8 cellular contexts compared by ENCODE assay signal in the genomic region with DNA sequence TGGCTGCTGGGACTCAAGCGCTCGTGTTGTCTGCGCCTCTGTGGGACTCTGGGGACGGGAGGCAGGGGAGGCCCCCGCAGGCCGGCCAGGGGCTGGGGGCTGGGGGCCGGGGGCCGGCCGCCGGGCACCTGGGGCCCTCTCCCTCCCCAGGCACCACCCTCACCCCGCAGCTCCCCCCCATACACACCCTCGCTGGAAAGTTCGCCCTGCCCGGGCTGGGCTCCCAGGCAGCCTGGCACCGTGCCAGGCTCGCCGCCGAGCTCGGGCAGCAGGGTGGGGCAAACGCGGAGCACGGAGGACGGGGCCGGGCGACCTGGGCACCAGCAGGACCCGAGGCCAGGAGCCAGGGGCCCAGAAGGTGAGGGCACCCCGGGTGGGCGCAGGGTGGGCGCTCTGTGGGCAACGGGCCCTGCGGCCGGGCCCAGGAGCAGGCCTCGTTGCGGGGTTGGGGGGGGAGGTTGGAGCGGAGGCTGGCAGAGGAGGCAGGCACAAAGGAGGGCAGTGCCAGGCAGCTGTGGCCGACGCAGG.
DNase-seq lines count a peak whose midpoint lies in the region; ATAC-seq, FAIRE-seq and TF ChIP-seq lines count a peak whose summit lies in the region.

No MANE protein-coding gene starts in this region.

- no peaks in the 10 kb centered on the region for H3K9me3 Mint-ChIP-seq in activated T-helper 2 cell treated with anti-CD3 and anti-CD28 coated beads, Interferon-gamma antibody, Interleukin-2, Interleukin-4, amounts not matched to agents 10 μg/mL and 5 μg/mL and 100 μg/mL, durations not matched to agents 14 hours and 24 hours and 36 hours

- H3K36me3 Mint-ChIP-seq in activated T-helper 2 cell treated with anti-CD3 and anti-CD28 coated beads, Interferon-gamma antibody, Interleukin-2, Interleukin-4, amounts not matched to agents 10 μg/mL and 5 μg/mL and 100 μg/mL, durations not matched to agents 14 hours and 24 hours and 36 hours (ENCODE audit: low read depth), result peaks cover 2% of the 10 kb centered on the region

- H3K4me3 ChIP-seq in fibroblast of pulmonary artery (replicated peaks; ENCODE audit: low read depth, low read length), result peak overlapping the region; percentile 60

- H3K27ac Mint-ChIP-seq in activated T-helper 2 cell treated with anti-CD3 and anti-CD28 coated beads, Interferon-gamma antibody, Interleukin-2, Interleukin-4, amounts not matched to agents 10 μg/mL and 5 μg/mL and 100 μg/mL, durations not matched to agents 14 hours and 24 hours and 36 hours, result peak overlapping the region; percentile 94

- peaks cover 33% of the 10 kb centered on the region for H3K4me1 Mint-ChIP-seq in activated T-helper 2 cell treated with anti-CD3 and anti-CD28 coated beads, Interferon-gamma antibody, Interleukin-2, Interleukin-4, amounts not matched to agents 10 μg/mL and 5 μg/mL and 100 μg/mL, durations not matched to agents 14 hours and 24 hours and 36 hours (ENCODE audit: low read depth)

- TF ChIP-seq CTCF in fibroblast of pulmonary artery (IDR thresholded peaks at IDR 0.05; ENCODE audit: low read length, missing control alignments), result no peak

- H3K27me3 Mint-ChIP-seq in activated T-helper 2 cell treated with anti-CD3 and anti-CD28 coated beads, Interferon-gamma antibody, Interleukin-2, Interleukin-4, amounts not matched to agents 10 μg/mL and 5 μg/mL and 100 μg/mL, durations not matched to agents 14 hours and 24 hours and 36 hours (ENCODE audit: low read depth), result no peaks in the 10 kb centered on the region

- FAIRE-seq in GM12892 (lab: Jason Lieb, UNC), result peak; percentile 72

- no peak for ATAC-seq in GM19467 (IDR thresholded peaks at IDR 0.05; ENCODE audit: unreplicated experiment)

- H3K4me3 Mint-ChIP-seq in activated T-helper 2 cell treated with anti-CD3 and anti-CD28 coated beads, Interferon-gamma antibody, Interleukin-2, Interleukin-4, amounts not matched to agents 10 μg/mL and 5 μg/mL and 100 μg/mL, durations not matched to agents 14 hours and 24 hours and 36 hours (ENCODE audit: low read depth), result peak overlapping the region; percentile 90

- TF ChIP-seq POLR2A in GM12892 (IDR thresholded peaks at IDR 0.05; ENCODE audit: low read depth, low read length), result no peak

- intact Hi-C loops in activated T-helper 2 cell treated with anti-CD3 and anti-CD28 coated beads, Interferon-gamma antibody, Interleukin-2, Interleukin-4, amounts not matched to agents 10 μg/mL and 5 μg/mL and 100 μg/mL, durations not matched to agents 14 hours and 24 hours and 36 hours (cut with micrococcal nuclease), result loop anchor here (2.0 kb wide), 2 partner anchors 17 to 19 kb away; no protein-coding TSS in a partner anchor

- DNase-seq in GM12892 (ENCODE audit: insufficient read length), result peak; percentile 62
- DNase-seq in NCI-H774 (lab: John Stamatoyannopoulos, UW), result peak; percentile 65
- DNase-seq in activated T-helper 2 cell treated with anti-CD3 and anti-CD28 coated beads, Interferon-gamma antibody, Interleukin-2, Interleukin-4, amounts not matched to agents 10 μg/mL and 5 μg/mL and 100 μg/mL, durations not matched to agents 14 hours and 24 hours and 36 hours (ENCODE audit: low spot score), result peak; percentile 37
- DNase-seq in fibroblast of pulmonary artery (ENCODE audit: low read depth), result peak; percentile 57
- DNase-seq in occipital lobe (lab: John Stamatoyannopoulos, UW), result peak; percentile 81
- DNase-seq in SKM-1 (lab: John Stamatoyannopoulos, UW; ENCODE audit: unreplicated experiment), result no peak
- no peak for DNase-seq in DMS153 (lab: John Stamatoyannopoulos, UW)

Comparison
In these comparisons a context has a peak if more than half of its experiments do, and no peak if none do; other contexts are left out.
1. DNase-seq: peak in GM12892 (single experiment), NCI-H774 (single experiment), activated T-helper 2 cell treated with anti-CD3 and anti-CD28 coated beads, Interferon-gamma antibody, Interleukin-2, Interleukin-4, amounts not matched to agents 10 μg/mL and 5 μg/mL and 100 μg/mL, durations not matched to agents 14 hours and 24 hours and 36 hours (single experiment), fibroblast of pulmonary artery (single experiment) and occipital lobe (single experiment); none in SKM-1 (single experiment) and DMS153 (single experiment).